ENCODE assay signal across 8 cellular contexts in the genomic region with DNA sequence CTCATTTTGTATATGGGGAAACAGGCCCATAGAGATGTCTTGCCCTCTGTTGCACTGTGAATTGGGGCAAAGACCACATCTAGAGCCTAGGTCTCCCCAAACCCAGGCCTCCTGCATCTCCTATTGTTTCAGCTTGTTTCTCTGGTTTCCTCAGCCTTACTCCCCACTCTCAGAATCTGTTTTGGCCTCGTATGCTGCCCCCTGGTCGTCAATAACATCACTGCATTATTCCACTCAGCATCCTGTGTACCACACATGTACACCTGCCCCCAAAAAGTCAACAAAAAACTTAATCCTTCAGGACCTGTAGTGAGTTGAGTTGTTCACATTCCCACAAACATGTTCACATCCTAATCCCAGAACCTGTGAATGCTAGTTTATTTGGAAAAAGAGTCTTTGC.
DNase-seq lines count a peak whose midpoint lies in the region; ATAC-seq and TF ChIP-seq lines count a peak whose summit lies in the region.

No MANE protein-coding gene starts in this region.

- H3K4ac ChIP-seq in IMR-90 (ENCODE audit: low read depth, low read length), result no peak overlapping the region

- H3K4me1 ChIP-seq in IMR-90 (ENCODE audit: control insufficient read depth, insufficient read depth, low read length), result no peaks in the 10 kb centered on the region

- H2BK120ac ChIP-seq in IMR-90 (ENCODE audit: low read depth, low read length), result no peak overlapping the region

- CTCF ChIA-PET in IMR-90 (lab: Yijun Ruan, JAX), result interaction anchor here (0.6 to 1.7 kb wide), 4 partner anchors 100 to 458 kb away, joined by 3 to 10 read pairs (median 4); no protein-coding TSS in a partner anchor

- BruUV-seq in IMR-90 (replicated peaks; lab: Mats Ljungman, UMichigan), result no TSS peak

- H2BK15ac ChIP-seq in IMR-90 (ENCODE audit: low read depth, low read length), result no peak overlapping the region

- ATAC-seq in IMR-90 (ENCODE audit: low read depth), result peak; percentile 79
- ATAC-seq in GM19455 (IDR thresholded peaks at IDR 0.05; ENCODE audit: unreplicated experiment), result no peak
- no peak for ATAC-seq in HG03135 (IDR thresholded peaks at IDR 0.05; ENCODE audit: unreplicated experiment)

- H2AK5ac ChIP-seq in IMR-90 (ENCODE audit: low read depth, low read length), result no peak overlapping the region

- H3K9ac ChIP-seq in IMR-90 (ENCODE audit: low read depth, low read length), result no peak overlapping the region

- H2AFZ ChIP-seq in IMR-90 (replicated peaks; ENCODE audit: low read length, poor library complexity), result no peak overlapping the region

- no peaks in the 10 kb centered on the region for H3K79me1 ChIP-seq in IMR-90 (ENCODE audit: low read depth in 1 of 2, low read length in 2 of 2)

- H3K14ac ChIP-seq in IMR-90 (replicated peaks; ENCODE audit: low read depth, low read length), result no peak overlapping the region

- POLR2A ChIA-PET in IMR-90 (lab: Charles Lee; ENCODE audit: unreplicated experiment), result no interaction called here

- peak; percentile 48 for TF ChIP-seq CTCF in IMR-90 (conservative IDR thresholded peaks at IDR 0.05; ENCODE audit: low read depth, low read length)

- in situ Hi-C loops in IMR-90 (cut with MboI; ENCODE audit: low sequenced_read_pairs), result no loop called here

- no peak overlapping the region for H2AK9ac ChIP-seq in IMR-90 (replicated peaks; ENCODE audit: low read depth, low read length, poor library complexity)

- H3K23ac ChIP-seq in IMR-90 (ENCODE audit: low read depth, low read length), result no peak overlapping the region

- no peak overlapping the region for H2BK20ac ChIP-seq in IMR-90 (ENCODE audit: low read depth, low read length)

- H3K9me1 ChIP-seq in IMR-90 (ENCODE audit: insufficient read depth, low read length), result no peaks in the 10 kb centered on the region

- intact Hi-C loops in IMR-90 (cut with micrococcal nuclease), result loop anchor here (1.0 to 2.0 kb wide), 2 partner anchors 458 to 591 kb away; no protein-coding TSS in a partner anchor

- H4K8ac ChIP-seq in IMR-90 (ENCODE audit: low read depth in 2 of 2, low read length in 2 of 2), result no peak overlapping the region

- H3K9me3 ChIP-seq in IMR-90 (ENCODE audit: control insufficient read depth, insufficient read depth, low read length), result no peaks in the 10 kb centered on the region

- H2BK5ac ChIP-seq in IMR-90 (ENCODE audit: low read depth, low read length, poor library complexity, severe bottlenecking), result no peak overlapping the region

- H3K18ac ChIP-seq in IMR-90 (ENCODE audit: low read depth, low read length), result no peak overlapping the region

- WGBS in IMR-90 (ENCODE audit: extremely low coverage in 2 of 2, insufficient read length in 1 of 2), 2 experiments, result no CpG with 5 or more reads among the region's 2 CpGs

- DNase-seq in GM04504 (ENCODE audit: low read depth) (peak; percentile 11), IMR-90 (peak; percentile 19), dermis blood vessel endothelial cell (peak; percentile 1), occipital lobe (lab: John Stamatoyannopoulos, UW) (peak; percentile 11), NCI-H187 treated with DMSO at 0.1 percent for 48 hours (lab: John Stamatoyannopoulos, UW) (no peak), GM19238 (ENCODE audit: insufficient read length, low spot score) (no peak)

- TF ChIP-seq POLR2A in IMR-90 (IDR thresholded peaks at IDR 0.05; ENCODE audit: low read depth, low read length), result no peak

- no peak overlapping the region for H3K56ac ChIP-seq in IMR-90 (ENCODE audit: extremely low read depth, insufficient read depth, low read length)

- H3K27ac ChIP-seq in IMR-90 (ENCODE audit: insufficient read depth, low read length), result no peak overlapping the region

- no peak overlapping the region for H4K5ac ChIP-seq in IMR-90 (ENCODE audit: low read depth, low read length)

- no peaks in the 10 kb centered on the region for H4K20me1 ChIP-seq in IMR-90 (ENCODE audit: insufficient read depth, low read length)

- H4K91ac ChIP-seq in IMR-90 (ENCODE audit: insufficient read depth, low read depth, low read length), result no peak overlapping the region

- peaks cover 2% of the 10 kb centered on the region; the same call in 1 of the 2 replicates for H3K27me3 ChIP-seq in IMR-90 (ENCODE audit: control insufficient read depth, insufficient read depth, low read length)

- H3K36me3 ChIP-seq in IMR-90 (ENCODE audit: control insufficient read depth, insufficient read depth, low read length), result no peaks in the 10 kb centered on the region

- TF ChIP-seq RAD21 in IMR-90 (IDR thresholded peaks at IDR 0.05; ENCODE audit: low read length), result peak; percentile 54

- H3K4me2 ChIP-seq in IMR-90 (ENCODE audit: low read depth, low read length), result no peak overlapping the region

- no peak overlapping the region for H3K4me3 ChIP-seq in IMR-90 (ENCODE audit: insufficient read depth, low read depth, low read length)

- dilution Hi-C loops in IMR-90 (cut with HindIII; ENCODE audit: low sequenced_read_pairs, unreplicated experiment), result no loop called here

TF ChIP-seq in IMR-90, 13 proteins besides CTCF, POLR2A, EP300 and RAD21:
- TF ChIP-seq SMC3 (IDR thresholded peaks at IDR 0.05; ENCODE audit: low read depth, low read length) (peak; percentile 57), RCOR1 (IDR thresholded peaks at IDR 0.05; ENCODE audit: insufficient replicate concordance, low read length) (no peak)

Comparison
In these comparisons a context has a peak if more than half of its experiments do, and no peak if none do; other contexts are left out.
1. DNase-seq: peak in GM04504 (single experiment), IMR-90 (single experiment), dermis blood vessel endothelial cell (single experiment) and occipital lobe (single experiment); none in NCI-H187 treated with DMSO at 0.1 percent for 48 hours (single experiment) and GM19238 (single experiment).